23 cellular contexts compared by ENCODE assay signal in the genomic region with DNA sequence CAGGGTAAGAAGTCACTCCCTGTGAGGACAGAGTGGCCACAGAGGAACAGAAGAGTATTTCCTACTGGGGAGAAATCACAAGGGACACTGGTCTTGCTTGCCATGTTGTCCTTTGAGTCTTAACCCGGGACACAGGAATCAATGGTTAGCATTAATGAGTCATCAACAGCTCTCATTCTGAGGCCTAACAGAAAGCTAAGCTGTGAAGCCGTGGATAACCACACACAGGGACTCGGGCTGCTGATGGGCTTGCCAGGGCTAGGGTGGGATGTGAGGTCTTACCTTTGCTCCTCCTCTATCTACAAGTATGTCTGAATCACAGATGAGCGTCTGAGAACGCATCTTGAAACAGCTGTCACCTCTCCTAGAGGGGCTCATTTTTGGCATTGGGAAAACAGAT. TPM values are rescaled to one million over a fixed set of nuclear protein-coding genes. Genes with fewer than 3 reads are reported as not detected.
DNase-seq lines count a peak whose midpoint lies in the region; ATAC-seq, FAIRE-seq and TF ChIP-seq lines count a peak whose summit lies in the region.
"Had no signal": no experiment of that assay in that cellular context is flagged by ENCODE, and none has a peak within 500 bp of the region (broad histone marks: within the 10 kb centered on the region; RNA-seq: fewer than 3 reads in every experiment).

No MANE protein-coding gene starts in this region.

- H3K23ac ChIP-seq in H1 (ENCODE audit: insufficient read length), result no peak overlapping the region

- no peak overlapping the region for H3K4ac ChIP-seq in H1 (replicated peaks; ENCODE audit: insufficient read length, low read depth, low read length)

- H3K27ac ChIP-seq in DND-41 (ENCODE audit: low read length) (no peak overlapping the region), H1 (ENCODE audit: low read depth, low read length) (no peak overlapping the region)
- H3K27ac ChIP-seq: skin epidermis, tibial artery had no signal

- no peaks in the 10 kb centered on the region for H3K36me3 ChIP-seq in DND-41 (ENCODE audit: insufficient read depth, low read length)
- no peaks in the 10 kb centered on the region; a peak in 1 of 8 replicates for H3K36me3 ChIP-seq in H1 (ENCODE audit: control insufficient read depth in 2 of 4, insufficient read depth in 4 of 4, low read length in 3 of 4)
- H3K36me3 ChIP-seq: BE2C, tibial artery had no signal

- peak overlapping the region; percentile 34 for H4K91ac ChIP-seq in H1 (replicated peaks; ENCODE audit: insufficient read length, low read length)

- ATAC-seq in DND-41 (ENCODE audit: insufficient read depth, low read depth) (0 out of 3 replicates have a peak, but pooled peaks have one; percentile 17), GM21360 (IDR thresholded peaks at IDR 0.05; ENCODE audit: unreplicated experiment) (no peak)

- H3K4me3 ChIP-seq in DND-41 (ENCODE audit: low read depth in 1 of 2, low read length in 2 of 2), result no peak overlapping the region
- H3K4me3 ChIP-seq in H1 (ENCODE audit: extremely low read depth in 1 of 4, insufficient read depth in 2 of 4, low read depth in 3 of 4, low read length in 4 of 4), result no peak overlapping the region
- H3K4me3 ChIP-seq: skin epidermis, tibial artery had no signal

- no peaks in the 10 kb centered on the region for H3K79me2 ChIP-seq in DND-41 (ENCODE audit: insufficient read depth, low read length)
- no peaks in the 10 kb centered on the region for H3K79me2 ChIP-seq in H1 (ENCODE audit: control insufficient read depth in 1 of 2, insufficient read depth in 2 of 2, low read length in 2 of 2)

- DNase-seq in DND-41 (peak; percentile 10), MV-4-11 (lab: John Stamatoyannopoulos, UW) (peak; percentile 55), H1 (ENCODE audit: low read depth in 1 of 2, low spot score in 2 of 2) (no peak), myocyte (ENCODE audit: low read depth) (peak; percentile 47), NOMO-1 (lab: John Stamatoyannopoulos, UW; ENCODE audit: unreplicated experiment in 2 of 2) (no peak), OCI-M1 (lab: John Stamatoyannopoulos, UW) (no peak)
- DNase-seq: activated B cell treated with CpG ODN at 0.5 μM for 24 hours, DMS79, NCI-H446 treated with DMSO at 0.1 percent for 48 hours had no signal

- H2AK5ac ChIP-seq in H1 (ENCODE audit: low read depth, low read length), result no peak overlapping the region

- POLR2A ChIA-PET in H1 (lab: Charles Lee; ENCODE audit: partially characterized antibody), result no interaction called here

- no peak for TF ChIP-seq CTCF in DND-41 (IDR thresholded peaks at IDR 0.05; ENCODE audit: borderline replicate concordance, extremely low read depth, low read length, poor library complexity, severe bottlenecking)
- no peak for TF ChIP-seq CTCF in H1 (IDR thresholded peaks at IDR 0.05; ENCODE audit: control extremely low read depth in 1 of 3, insufficient read depth in 1 of 3, low read depth in 1 of 3, low read length in 3 of 3)

- H3K9me3 ChIP-seq in DND-41 (ENCODE audit: insufficient read depth, low read length, severe bottlenecking), result no peaks in the 10 kb centered on the region
- H3K9me3 ChIP-seq in H1 (ENCODE audit: insufficient read depth in 2 of 2, low read depth in 1 of 2, low read length in 1 of 2), result peaks cover 7 to 18% of the 10 kb centered on the region in 2 experiments; a peak in 3 of 4 replicates
- H3K9me3 ChIP-seq: BE2C, tibial artery had no signal

- no peak overlapping the region for H3K18ac ChIP-seq in H1 (ENCODE audit: extremely low read depth, low read length)

- H2BK5ac ChIP-seq in H1 (ENCODE audit: low read depth, low read length), result no peak overlapping the region

- no peak overlapping the region for H2BK15ac ChIP-seq in H1 (ENCODE audit: low read length)

- no peaks in the 10 kb centered on the region for H3K23me2 ChIP-seq in H1 (ENCODE audit: low read depth, low read length)

- H2BK20ac ChIP-seq in H1 (ENCODE audit: low read length), result peak overlapping the region; percentile 52; the same call in 1 of the 2 replicates

- H3K14ac ChIP-seq in H1 (ENCODE audit: insufficient read length), result no peak overlapping the region

- H3K9ac ChIP-seq in DND-41 (ENCODE audit: low read depth, low read length) (no peak overlapping the region), H1 (replicated peaks in 1 of 4; ENCODE audit: extremely low read depth in 1 of 4, low read depth in 3 of 4, low read length in 3 of 4) (no peak overlapping the region)

- TF ChIP-seq RAD21 in H1 (IDR thresholded peaks at IDR 0.05 in 1 of 2, conservative IDR thresholded peaks at IDR 0.05 in 1 of 2; ENCODE audit: low read depth in 2 of 2, low read length in 2 of 2), result no peak

- H2BK120ac ChIP-seq in H1 (replicated peaks; ENCODE audit: low read depth, low read length), result no peak overlapping the region

- H3K56ac ChIP-seq in H1 (replicated peaks; ENCODE audit: insufficient read length, low read depth, low read length), result no peak overlapping the region

- WGBS in H1 (ENCODE audit: extremely low coverage in 1 of 2, insufficient coverage in 1 of 2, insufficient read length in 1 of 2, insufficient replicate concordance in 2 of 2, low coverage in 1 of 2, low lambda C conversion rate in 2 of 2, missing lambda C conversion rate in 1 of 2), 2 experiments, result 86% methylated on average over 5 of the region's 5 CpGs; no CpG with 5 or more reads in 1 of the 2 experiments

- TF ChIP-seq EP300 in H1 (IDR thresholded peaks at IDR 0.05; ENCODE audit: borderline replicate concordance in 1 of 2, low read depth in 2 of 2, low read length in 2 of 2), result no peak

- H3K27me3 ChIP-seq in DND-41 (ENCODE audit: insufficient read depth, low read length, poor library complexity) (no peaks in the 10 kb centered on the region), H1 (replicated peaks in 1 of 4; ENCODE audit: control insufficient read depth in 3 of 4, extremely low read depth in 1 of 4, insufficient read depth in 3 of 4, low read length in 3 of 4) (peaks cover 0 to 2% (median 0%) of the 10 kb centered on the region in 4 experiments; a peak in 2 of 7 replicates)
- H3K27me3 ChIP-seq: BE2C, tibial artery had no signal

- no peaks in the 10 kb centered on the region for H3K79me1 ChIP-seq in H1 (ENCODE audit: low read depth, low read length)

- CTCF ChIA-PET in H1 (lab: Charles Lee; ENCODE audit: partially characterized antibody), result interaction anchor here (0.6 to 13.9 kb wide), 29 partner anchors 9 to 997 kb away, joined by 3 to 210 read pairs (median 6); a partner anchor contains a TSS

- no peak overlapping the region for H4K8ac ChIP-seq in H1 (ENCODE audit: extremely low read depth, insufficient read depth, low read length)

- H3K4me1 ChIP-seq in DND-41 (ENCODE audit: insufficient read depth, low read length) (peaks cover 7% of the 10 kb centered on the region), H1 (replicated peaks in 1 of 4; ENCODE audit: control insufficient read depth in 3 of 4, insufficient read depth in 4 of 4, low read length in 3 of 4) (no peaks in the 10 kb centered on the region; a peak in 1 of 7 replicates)
- H3K4me1 ChIP-seq: BE2C, tibial artery had no signal

- TF ChIP-seq POLR2A in H1 (IDR thresholded peaks at IDR 0.05; ENCODE audit: control extremely low read depth in 1 of 2, low read depth in 2 of 2, low read length in 2 of 2), result no peak

- H3K4me2 ChIP-seq in DND-41 (ENCODE audit: insufficient read depth, low read length) (no peak overlapping the region), H1 (ENCODE audit: insufficient read depth in 1 of 2, low read depth in 2 of 2, low read length in 2 of 2) (no peak overlapping the region)

- H4K20me1 ChIP-seq in DND-41 (ENCODE audit: insufficient read depth, low read length) (no peaks in the 10 kb centered on the region), H1 (replicated peaks in 1 of 2; ENCODE audit: control insufficient read depth in 1 of 2, insufficient read depth in 2 of 2, low read length in 2 of 2) (no peaks in the 10 kb centered on the region)

- H2AFZ ChIP-seq in DND-41 (ENCODE audit: low read depth, low read length) (no peak overlapping the region), H1 (ENCODE audit: low read length) (no peak overlapping the region)

- H2BK12ac ChIP-seq in H1 (ENCODE audit: low read depth, low read length), result peak overlapping the region; percentile 3; the same call in 1 of the 2 replicates

- no peak overlapping the region for H4K5ac ChIP-seq in H1 (ENCODE audit: insufficient read length, low read depth, low read length)

- no peak for FAIRE-seq in H1 (lab: Jason Lieb, UNC)
- FAIRE-seq: islet of Langerhans had no signal

TF ChIP-seq in H1, 55 proteins besides CTCF, POLR2A, EP300 and RAD21:
- TF ChIP-seq SP4 (IDR thresholded peaks at IDR 0.05; ENCODE audit: low read length), result no peak
- no peak for TF ChIP-seq RBBP5 (IDR thresholded peaks at IDR 0.05; ENCODE audit: borderline replicate concordance, low read depth, low read length)
- no peak for TF ChIP-seq KDM5A (IDR thresholded peaks at IDR 0.05; ENCODE audit: low read length)
- no peak for TF ChIP-seq EGR1 (IDR thresholded peaks at IDR 0.05; ENCODE audit: borderline replicate concordance, low read depth, low read length)
- no peak for TF ChIP-seq SAP30 (IDR thresholded peaks at IDR 0.05; ENCODE audit: insufficient read depth, insufficient replicate concordance, low read length)
- TF ChIP-seq YY1 (IDR thresholded peaks at IDR 0.05; ENCODE audit: low read depth, low read length), result no peak

RNA-seq across cellular contexts. Expression of a gene that starts 22.2 kb away (rescaled TPM):
- total RNA-seq in H1 (2021; fragmentation: NEBNext Ultra II Directional; extraction: Animal tissue kit (Norgen Biotek cat#: 25700)), result 0.35 TPM in 1 of 2 replicates, not detected in the other
- 0.28 and 0.32 TPM in 2 replicates for polyA plus RNA-seq in H1 (2011; rRNA removed)
- polyA plus RNA-seq in H1 (2011; cell fraction: cytosol; rRNA removed), result 0.22 TPM
- 0.17 TPM for polyA plus RNA-seq in H1 (2011; cell fraction: nucleus; rRNA removed)
- polyA plus RNA-seq in H1 (2012, experiment 1 of 2), result not detected in 4 replicates
- not detected for polyA plus RNA-seq in H1 (2012, experiment 2 of 2)
- polyA plus RNA-seq in H1 (2013, experiment 1 of 2), result 0.08 TPM
- 0.09 TPM for polyA plus RNA-seq in H1 (2013, experiment 2 of 2)
- not detected in 2 replicates for polyA minus RNA-seq in H1 (2011; rRNA and poly(A)+ RNA removed)
- polyA minus RNA-seq in H1 (2011; cell fraction: cytosol; rRNA and poly(A)+ RNA removed), result not detected
- polyA minus RNA-seq in H1 (2011; cell fraction: nucleus; rRNA and poly(A)+ RNA removed), result not detected
- total RNA-seq in myocyte, result not detected in 2 replicates
- polyA plus RNA-seq in myocyte (2012), result not detected
- total RNA-seq: activated B cell treated with CpG ODN at 0.5 μM for 24 hours; activated T-cell treated with anti-CD3 and anti-CD28 coated beads, Interleukin-2, amount 50 U/mL, for 72 hours; dermis microvascular lymphatic vessel endothelial cell; fibroblast of lung; liver; M059J; mononuclear cell; osteocyte; PC-3; Right ventricle myocardium inferior had no signal
- polyA plus RNA-seq: fibroblast of lung, liver had no signal

Comparison
In these comparisons a context has a peak if more than half of its experiments do, and no peak if none do; other contexts are left out.
1. DNase-seq: peak in DND-41 (single experiment), MV-4-11 (single experiment) and myocyte (single experiment); none in H1 (0 of 2), NOMO-1 (0 of 2) and OCI-M1 (single experiment).